Comparison of ENCODE assay signal across 16 cellular contexts in the genomic region with DNA sequence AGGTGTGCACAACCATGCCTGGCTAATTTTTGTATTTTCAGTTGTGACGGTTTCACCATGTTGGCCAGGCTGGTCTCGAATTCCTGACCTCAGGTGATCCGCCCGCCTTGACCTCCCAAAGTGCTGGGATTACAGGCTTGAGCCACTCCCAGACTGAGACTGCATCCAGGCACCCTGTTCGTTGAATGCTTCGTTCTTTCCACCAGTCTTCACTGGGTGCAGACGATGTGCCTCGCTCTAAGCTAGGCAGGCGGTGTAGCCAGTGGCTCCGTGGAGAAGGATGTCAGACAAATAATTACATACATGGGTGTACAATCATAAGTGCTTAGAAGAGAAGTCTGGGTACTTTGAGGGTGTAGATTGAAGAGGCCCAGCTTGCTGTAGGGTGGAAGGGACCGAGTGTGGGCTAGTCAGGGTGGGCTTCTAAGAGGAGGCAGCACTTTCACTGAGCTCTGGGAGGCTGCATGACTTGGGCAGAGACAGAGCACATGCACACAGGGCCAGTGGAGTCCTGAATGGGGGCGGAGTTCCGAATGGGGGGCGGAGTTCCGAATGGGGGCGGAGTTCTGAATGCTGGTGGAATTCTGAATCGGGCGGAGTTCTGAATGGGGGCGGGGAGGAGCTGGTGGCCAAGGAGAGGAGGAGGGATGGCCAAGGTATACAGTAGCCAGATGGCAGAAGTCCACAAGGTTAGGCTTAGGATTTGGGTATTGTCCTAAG.
DNase-seq lines count a peak whose midpoint lies in the region; ATAC-seq and TF ChIP-seq lines count a peak whose summit lies in the region.
"Had no signal": no experiment of that assay in that cellular context is flagged by ENCODE, and none has a peak within 500 bp of the region (broad histone marks: within the 10 kb centered on the region; RNA-seq: fewer than 3 reads in every experiment).

No MANE protein-coding gene starts in this region.

- H3K4me1 ChIP-seq in NT2/D1 (ENCODE audit: insufficient read depth, insufficient read length) = peaks cover 8% of the 10 kb centered on the region
- H3K4me1 ChIP-seq: heart left ventricle had no signal

- peaks cover 3% of the 10 kb centered on the region for H3K27me3 Mint-ChIP-seq in glutamatergic neuron (ENCODE audit: unreplicated experiment)

- peaks cover 2% of the 10 kb centered on the region for H3K4me1 Mint-ChIP-seq in glutamatergic neuron (ENCODE audit: low read depth, unreplicated experiment)
- H3K4me1 Mint-ChIP-seq: activated CD4-positive, alpha-beta memory T cell treated with anti-CD3 and anti-CD28 coated beads, Interleukin-2, amount 10 ng/mL, durations not matched to agents 7 days and 5 days had no signal

- no peak overlapping the region for H3K4me3 ChIP-seq in NT2/D1 (ENCODE audit: insufficient read length, low read depth)
- H3K4me3 ChIP-seq: heart left ventricle had no signal

- H3K36me3 ChIP-seq in NT2/D1 (ENCODE audit: insufficient read depth, insufficient read length, low read length) = no peaks in the 10 kb centered on the region
- H3K36me3 ChIP-seq: heart left ventricle had no signal

- H3K27ac Mint-ChIP-seq in glutamatergic neuron (ENCODE audit: unreplicated experiment) = no peak overlapping the region
- H3K27ac Mint-ChIP-seq: activated CD4-positive, alpha-beta memory T cell treated with anti-CD3 and anti-CD28 coated beads, Interleukin-2, amount 10 ng/mL, durations not matched to agents 7 days and 5 days had no signal

- H3K9me3 Mint-ChIP-seq in glutamatergic neuron (ENCODE audit: unreplicated experiment) = peaks cover 5% of the 10 kb centered on the region
- H3K9me3 Mint-ChIP-seq: activated CD4-positive, alpha-beta memory T cell treated with anti-CD3 and anti-CD28 coated beads, Interleukin-2, amount 10 ng/mL, durations not matched to agents 7 days and 5 days had no signal

- peak overlapping the region; percentile 32 for H3K9ac ChIP-seq in NT2/D1 (ENCODE audit: insufficient read length, low read depth)

- H3K9me3 ChIP-seq in NT2/D1 (ENCODE audit: insufficient read depth, low read length) = no peaks in the 10 kb centered on the region
- H3K9me3 ChIP-seq: heart left ventricle had no signal

- no peak for ATAC-seq in left ventricle myocardium superior
- no peak for ATAC-seq in Right ventricle myocardium superior (ENCODE audit: poor library complexity)
- ATAC-seq: heart left ventricle had no signal

- intact Hi-C loops in left ventricle myocardium superior (cut with micrococcal nuclease) = no loop called here
- intact Hi-C loops in Right ventricle myocardium superior (cut with DNase I) = no loop called here

- H3K27me3 ChIP-seq in NT2/D1 (ENCODE audit: insufficient read depth, insufficient read length) = no peaks in the 10 kb centered on the region

- no peak overlapping the region for H3K4me3 Mint-ChIP-seq in glutamatergic neuron (ENCODE audit: unreplicated experiment)
- H3K4me3 Mint-ChIP-seq: activated CD4-positive, alpha-beta memory T cell treated with anti-CD3 and anti-CD28 coated beads, Interleukin-2, amount 10 ng/mL, durations not matched to agents 7 days and 5 days had no signal

- H3K36me3 Mint-ChIP-seq in glutamatergic neuron (ENCODE audit: unreplicated experiment) = no peaks in the 10 kb centered on the region

- DNase-seq in activated T-cell treated with anti-CD3 and anti-CD28 coated beads, Interleukin-2, amount 50 U/mL, for 48 hours = peak; percentile 22 to 25
- DNase-seq in activated T-cell treated with anti-CD3 and anti-CD28 coated beads, Interleukin-2, amount 50 U/mL, for 1 hour = no peak
- DNase-seq in NT2/D1 (ENCODE audit: low read depth, low spot score) = peak; percentile 59
- peak; percentile 39 for DNase-seq in glutamatergic neuron
- DNase-seq in stimulated activated CD8-positive, alpha-beta memory T cell treated with anti-CD3 and anti-CD28 coated beads, Interleukin-4, amount 100 ng/mL, for 48 hours = peak; percentile 34
- DNase-seq in left ventricle myocardium superior = no peak
- no peak for DNase-seq in Right ventricle myocardium superior
- DNase-seq in activated CD4-positive, alpha-beta T cell treated with anti-CD3 and anti-CD28 coated beads, Interleukin-2, amount 50 U/mL, for 1 hour = no peak
- DNase-seq: ACHN; activated CD4-positive, alpha-beta memory T cell treated with anti-CD3 and anti-CD28 coated beads, Interleukin-2, amount 10 ng/mL, durations not matched to agents 7 days and 5 days; DMS153; GOT3; heart left ventricle; IMR-90; mesenchymal stem cell; NCI-H187 treated with DMSO at 0.1 percent for 48 hours had no signal

- TF ChIP-seq CTCF in glutamatergic neuron (IDR thresholded peaks at IDR 0.05; ENCODE audit: partially characterized antibody, unreplicated experiment) = no peak

Comparison
In these comparisons a context has a peak if more than half of its experiments do, and no peak if none do; other contexts are left out.
1. DNase-seq: peak in activated T-cell treated with anti-CD3 and anti-CD28 coated beads, Interleukin-2, amount 50 U/mL, for 48 hours (2 of 2), NT2/D1 (single experiment), glutamatergic neuron (single experiment) and stimulated activated CD8-positive, alpha-beta memory T cell treated with anti-CD3 and anti-CD28 coated beads, Interleukin-4, amount 100 ng/mL, for 48 hours (single experiment); none in activated T-cell treated with anti-CD3 and anti-CD28 coated beads, Interleukin-2, amount 50 U/mL, for 1 hour (single experiment), left ventricle myocardium superior (single experiment), Right ventricle myocardium superior (single experiment) and activated CD4-positive, alpha-beta T cell treated with anti-CD3 and anti-CD28 coated beads, Interleukin-2, amount 50 U/mL, for 1 hour (single experiment).